ENCODE assay signal across 1 cellular context in genomic region chr14:81170104-81170828, GRCh38.
TF ChIP-seq lines count a peak whose summit lies in the region.

No MANE protein-coding gene starts in this region.

TF ChIP-seq in IMR-90, 13 proteins besides CTCF, POLR2A, EP300 and RAD21 (continued from another document):
- TF ChIP-seq USF2 (IDR thresholded peaks at IDR 0.05; ENCODE audit: low read depth, low read length): no peak; the same call in 1 of the 2 replicates
TF ChIP-seq in IMR-90: peak in this region for 5.
